ENCODE assay signal across 17 cellular contexts in genomic region chr7:23434147-23434676, GRCh38. TPM values are rescaled to one million over a fixed set of nuclear protein-coding genes. Genes with fewer than 3 reads are reported as not detected.
DNase-seq lines count a peak whose midpoint lies in the region; ATAC-seq, FAIRE-seq and TF ChIP-seq lines count a peak whose summit lies in the region.
"Had no signal": no experiment of that assay in that cellular context is flagged by ENCODE, and none has a peak within 500 bp of the region (broad histone marks: within the 10 kb centered on the region; RNA-seq: fewer than 3 reads in every experiment).

No MANE protein-coding gene starts in this region.

- POLR2A ChIA-PET in HEK293 (lab: Yijun Ruan, JAX) (no interaction called here), K562 (lab: Yijun Ruan, JAX) (interaction anchor here (0.9 kb wide), 1 partner anchor 54 kb away, joined by 3 read pairs; no protein-coding TSS in a partner anchor)

- no peak overlapping the region for H4K8ac ChIP-seq in mesenchymal stem cell (ENCODE audit: low read length)

- FAIRE-seq in G401.6 (lab: Jason Lieb, UNC) (peak; percentile 85), K562 (lab: Jason Lieb, UNC) (no peak)
- FAIRE-seq: A204.1 had no signal

- H3K4me2 ChIP-seq in K562 (ENCODE audit: insufficient read depth, low read length) (no peak overlapping the region), mesenchymal stem cell (ENCODE audit: low read length, poor library complexity, severe bottlenecking) (no peak overlapping the region)

- no peak overlapping the region for H3K4ac ChIP-seq in mesenchymal stem cell (ENCODE audit: low read depth in 1 of 2, low read length in 2 of 2)

- no peak overlapping the region for H3K4me3 Mint-ChIP-seq in osteocyte (ENCODE audit: unreplicated experiment)

- no peak for TF ChIP-seq POLR2A in K562 (conservative IDR thresholded peaks at IDR 0.05)

- H3K4me1 Mint-ChIP-seq in osteocyte (ENCODE audit: unreplicated experiment): peaks cover 49% of the 10 kb centered on the region

- no peaks in the 10 kb centered on the region for H3K27me3 Mint-ChIP-seq in osteocyte (ENCODE audit: unreplicated experiment)

- H2BK12ac ChIP-seq in mesenchymal stem cell (ENCODE audit: low read length in 2 of 2): no peak overlapping the region

- H3K9me3 Mint-ChIP-seq in osteocyte (ENCODE audit: unreplicated experiment): no peaks in the 10 kb centered on the region

- peaks cover 12% of the 10 kb centered on the region; the same call in 1 of the 2 replicates for H4K20me1 ChIP-seq in K562 (replicated peaks; ENCODE audit: control insufficient read depth, insufficient read depth, low read length)

- peaks cover 2% of the 10 kb centered on the region for H3K79me1 ChIP-seq in mesenchymal stem cell (replicated peaks; ENCODE audit: low read length, poor library complexity, severe bottlenecking)

- H2AK5ac ChIP-seq in mesenchymal stem cell (ENCODE audit: low read length, severe bottlenecking): no peak overlapping the region

- no peak for TF ChIP-seq CTCF in HEK293 (tag by site-specific recombination; IDR thresholded peaks at IDR 0.05)
- no peak for TF ChIP-seq CTCF in K562 (IDR thresholded peaks at IDR 0.05 in 2 of 3, conservative IDR thresholded peaks at IDR 0.05 in 1 of 3; ENCODE audit: insufficient read depth in 2 of 3, low read depth in 1 of 3, low read length in 3 of 3)
- TF ChIP-seq CTCF in osteocyte (IDR thresholded peaks at IDR 0.05): no peak
- no peak for TF ChIP-seq CTCF in lower lobe of right lung (IDR thresholded peaks at IDR 0.05)

- no peak overlapping the region for H2AFZ ChIP-seq in K562 (ENCODE audit: low read depth, low read length)
- no peak overlapping the region for H2AFZ ChIP-seq in mesenchymal stem cell (ENCODE audit: low read depth, low read length)

- H3K4me3 ChIP-seq in HEK293 (ENCODE audit: low read depth, low read length) (no peak overlapping the region), K562 (no peak overlapping the region), mesenchymal stem cell (ENCODE audit: insufficient read depth in 1 of 2, low read depth in 1 of 2, low read length in 2 of 2) (no peak overlapping the region), lower lobe of right lung (no peak overlapping the region)
- H3K4me3 ChIP-seq: SK-N-MC had no signal

- H3K18ac ChIP-seq in mesenchymal stem cell (ENCODE audit: low read depth in 1 of 2, low read length in 2 of 2): no peak overlapping the region

- peaks cover 23% of the 10 kb centered on the region for H3K4me1 ChIP-seq in HEK293 (ENCODE audit: control insufficient read depth, insufficient read depth, low read length)
- peaks cover 11 to 36% of the 10 kb centered on the region in 2 experiments; a peak in 4 of 5 replicates for H3K4me1 ChIP-seq in K562 (replicated peaks in 1 of 2; ENCODE audit: control insufficient read depth in 2 of 2, insufficient read depth in 2 of 2, low read length in 2 of 2)
- H3K4me1 ChIP-seq in mesenchymal stem cell (ENCODE audit: control insufficient read depth, insufficient read depth, low read depth, low read length): peaks cover 7% of the 10 kb centered on the region
- no peaks in the 10 kb centered on the region for H3K4me1 ChIP-seq in lower lobe of right lung

- intact Hi-C loops in K562 (cut with micrococcal nuclease) (loop anchor here (5.0 kb wide), 2 partner anchors 77 to 162 kb away; no protein-coding TSS in a partner anchor), lower lobe of right lung (cut with DNase I) (no loop called here)

- H3K36me3 ChIP-seq in HEK293 (ENCODE audit: control insufficient read depth in 2 of 2, insufficient read depth in 1 of 2, low read length in 2 of 2) (peaks cover 0 to 4% of the 10 kb centered on the region in 2 experiments; a peak in 1 of 3 replicates), K562 (ENCODE audit: control insufficient read depth, insufficient read depth, low read length) (peaks cover 21% of the 10 kb centered on the region), mesenchymal stem cell (ENCODE audit: control insufficient read depth in 1 of 2, insufficient read depth in 2 of 2, low read depth in 1 of 2, low read length in 2 of 2) (no peaks in the 10 kb centered on the region), lower lobe of right lung (no peaks in the 10 kb centered on the region)

- no peak overlapping the region for H3K14ac ChIP-seq in mesenchymal stem cell (ENCODE audit: low read length in 2 of 2)

- H3K27ac ChIP-seq in HEK293 (ENCODE audit: extremely low read depth, low read depth, low read length) (no peak overlapping the region), K562 (ENCODE audit: extremely low read depth, low read depth, low read length) (peak overlapping the region; percentile 5; the same call in 1 of the 3 replicates), mesenchymal stem cell (ENCODE audit: low read length, poor library complexity, severe bottlenecking) (no peak overlapping the region), lower lobe of right lung (no peak overlapping the region)
- H3K27ac ChIP-seq: C4-2B had no signal

- CTCF ChIA-PET in HEK293 (lab: Yijun Ruan, JAX) (interaction anchor here (0.6 to 0.9 kb wide), 2 partner anchors 21 to 246 kb away, joined by 3 read pairs; partner anchors contain the start of gene FAM221A), K562 (lab: Yijun Ruan, JAX; ENCODE audit: low intra/inter-chr PET ratio) (no interaction called here)

- no peaks in the 10 kb centered on the region for H3K9me1 ChIP-seq in K562 (ENCODE audit: control insufficient read depth, insufficient read depth, low read length)

- peaks cover 95% of the 10 kb centered on the region for H3K79me2 ChIP-seq in K562 (ENCODE audit: control insufficient read depth, insufficient read depth, low read length)

- no peak overlapping the region for H2BK15ac ChIP-seq in mesenchymal stem cell (ENCODE audit: low read depth, poor library complexity, severe bottlenecking)

- no TSS peak for BruUV-seq in K562 (replicated peaks; lab: Mats Ljungman, UMichigan)

- H3K9ac ChIP-seq in K562 (ENCODE audit: insufficient read depth in 1 of 2, low read depth in 2 of 2, low read length in 2 of 2): no peak overlapping the region
- no peak overlapping the region for H3K9ac ChIP-seq in mesenchymal stem cell (ENCODE audit: low read length)

- TF ChIP-seq EP300 in K562 (IDR thresholded peaks at IDR 0.05; ENCODE audit: low read length): no peak

- no peak overlapping the region for H4K91ac ChIP-seq in mesenchymal stem cell (ENCODE audit: low read length)

- DNase-seq in K562 (ENCODE audit: extremely low read depth in 1 of 4, low spot score in 3 of 4): no peak
- DNase-seq in osteocyte (ENCODE audit: extremely low spot score, unreplicated experiment): no peak
- no peak for DNase-seq in mesenchymal stem cell
- DNase-seq in GDM1 (lab: John Stamatoyannopoulos, UW): no peak
- no peak for DNase-seq in lower lobe of right lung
- DNase-seq: NCI-H146; NCI-H2081 treated with DMSO at 0.1 percent for 48 hours; NCI-H2227 treated with DMSO at 0.1 percent for 48 hours; NCI-H526 treated with DMSO at 0.1 percent for 48 hours; NK-92 treated with Interleukin-12 subunit alpha and Interleukin-12 subunit beta, amount 100 ng/mL, for 24 hours had no signal

- H3K27me3 ChIP-seq in K562 (ENCODE audit: control insufficient read depth in 2 of 2, insufficient read depth in 2 of 2, low read length in 2 of 2) (no peaks in the 10 kb centered on the region), mesenchymal stem cell (ENCODE audit: control insufficient read depth in 1 of 2, insufficient read depth in 1 of 2, low read length in 2 of 2) (no peaks in the 10 kb centered on the region), lower lobe of right lung (ENCODE audit: low read depth) (peaks cover 10% of the 10 kb centered on the region)

- no peak for TF ChIP-seq RAD21 in K562 (CRISPR knock-in tag; conservative IDR thresholded peaks at IDR 0.05 in 1 of 2, IDR thresholded peaks at IDR 0.05 in 1 of 2)

- H3K36me3 Mint-ChIP-seq in osteocyte (ENCODE audit: unreplicated experiment): no peaks in the 10 kb centered on the region

- ATAC-seq in K562 (no peak), GM21528 (IDR thresholded peaks at IDR 0.05; ENCODE audit: low FRiP score, unreplicated experiment) (no peak), lower lobe of right lung (no peak)
- ATAC-seq: HCT116 had no signal

- no peak overlapping the region for H3K23ac ChIP-seq in mesenchymal stem cell (ENCODE audit: low read length in 2 of 2)

- in situ Hi-C loops in K562 (cut with MboI): no loop called here

- no peak overlapping the region for H2BK5ac ChIP-seq in mesenchymal stem cell (ENCODE audit: low read depth, low read length, poor library complexity, severe bottlenecking)

- H2BK120ac ChIP-seq in mesenchymal stem cell (ENCODE audit: low read depth, low read length): no peak overlapping the region

- H3K27ac Mint-ChIP-seq in osteocyte (ENCODE audit: unreplicated experiment): peak overlapping the region; percentile 59

- 65% methylated on average over 4 of the region's 4 CpGs for WGBS in K562 (ENCODE audit: insufficient coverage, low coverage, missing lambda C conversion rate)
- WGBS in mesenchymal stem cell: 99% methylated on average over 2 of the region's 4 CpGs

- H3K9me3 ChIP-seq in HEK293 (ENCODE audit: control insufficient read depth, insufficient read depth, low read depth, low read length) (no peaks in the 10 kb centered on the region), K562 (replicated peaks; ENCODE audit: control insufficient read depth, insufficient read depth, low read depth, low read length) (no peaks in the 10 kb centered on the region), mesenchymal stem cell (ENCODE audit: control insufficient read depth, low read length) (no peaks in the 10 kb centered on the region), lower lobe of right lung (no peaks in the 10 kb centered on the region)

RNA-seq across cellular contexts. Expression of gene IGF2BP3, which starts 36.1 kb away (rescaled TPM):
- total RNA-seq in K562 (2011; cell fraction: chromatin; rRNA removed; ENCODE audit: low replicate concordance): 95.3 and 272 TPM in 2 replicates
- 53.0 and 62.1 TPM in 2 replicates for total RNA-seq in K562 (2011; cell fraction: nucleolus; rRNA removed)
- total RNA-seq in K562 (2011; cell fraction: nucleoplasm; rRNA removed): 111 and 181 TPM in 2 replicates
- total RNA-seq in K562 (2014; rRNA removed) (46.0 and 49.5 TPM in 2 replicates), K562 (2014; rRNA removed; fragmentation: Illumina TruSeq; extraction: Trizol) (79.0 and 82.8 TPM in 2 replicates), K562 (2015; rRNA removed; fragmentation: Illumina TruSeq; extraction: Trizol) (62.9 and 71.4 TPM in 2 replicates), K562 (2021) (61.2 and 62.9 TPM in 2 replicates), osteocyte (70.0 and 70.5 TPM in 2 replicates), lower lobe of right lung (2.0 TPM)
- polyA plus RNA-seq in K562 (2011; rRNA removed) (53.2 and 61.4 TPM in 2 replicates), K562 (2014; fragmentation: Illumina TruSeq; extraction: Trizol) (67.9 and 88.1 TPM in 2 replicates), K562 (2014; fragmentation: Nextera tagmentation; extraction: Ambion mirVana) (1 to 10 TPM; 8.4 to 8.5 TPM), K562 (2014; rRNA removed) (45.3 and 55.8 TPM in 2 replicates)
- polyA plus RNA-seq in K562 (2011; cell fraction: cytosol; rRNA removed): 34.6 and 39.6 TPM in 2 replicates
- 46.4 and 48.8 TPM in 2 replicates for polyA plus RNA-seq in K562 (2011; cell fraction: nucleus; rRNA removed)
- 38.8 and 43.7 TPM in 2 replicates for polyA plus RNA-seq in K562 (2012)
- polyA minus RNA-seq in K562 (2011; rRNA and poly(A)+ RNA removed): 92.7 and 97.6 TPM in 2 replicates
- polyA minus RNA-seq in K562 (2011; cell fraction: cytosol; rRNA and poly(A)+ RNA removed): 46.0 and 65.1 TPM in 2 replicates
- polyA minus RNA-seq in K562 (2011; cell fraction: nucleus; rRNA and poly(A)+ RNA removed): 38.0 and 61.4 TPM in 2 replicates
- polyA plus RNA-seq in mesenchymal stem cell (2013, experiment 1 of 2): 122 TPM
- 117 TPM for polyA plus RNA-seq in mesenchymal stem cell (2013, experiment 2 of 2)

Comparison
In these comparisons a context has a peak if more than half of its experiments do, and no peak if none do; other contexts are left out.
1. RNA of gene IGF2BP3, which starts 36.1 kb away (total RNA-seq): 46.0 to 272 TPM in K562 and 70.0 to 70.5 TPM in osteocyte; 2.0 TPM in lower lobe of right lung (single experiment); every median in the first group is over 10 times any median in the second.